ENCODE assay signal across 8 cellular contexts in the genomic region with DNA sequence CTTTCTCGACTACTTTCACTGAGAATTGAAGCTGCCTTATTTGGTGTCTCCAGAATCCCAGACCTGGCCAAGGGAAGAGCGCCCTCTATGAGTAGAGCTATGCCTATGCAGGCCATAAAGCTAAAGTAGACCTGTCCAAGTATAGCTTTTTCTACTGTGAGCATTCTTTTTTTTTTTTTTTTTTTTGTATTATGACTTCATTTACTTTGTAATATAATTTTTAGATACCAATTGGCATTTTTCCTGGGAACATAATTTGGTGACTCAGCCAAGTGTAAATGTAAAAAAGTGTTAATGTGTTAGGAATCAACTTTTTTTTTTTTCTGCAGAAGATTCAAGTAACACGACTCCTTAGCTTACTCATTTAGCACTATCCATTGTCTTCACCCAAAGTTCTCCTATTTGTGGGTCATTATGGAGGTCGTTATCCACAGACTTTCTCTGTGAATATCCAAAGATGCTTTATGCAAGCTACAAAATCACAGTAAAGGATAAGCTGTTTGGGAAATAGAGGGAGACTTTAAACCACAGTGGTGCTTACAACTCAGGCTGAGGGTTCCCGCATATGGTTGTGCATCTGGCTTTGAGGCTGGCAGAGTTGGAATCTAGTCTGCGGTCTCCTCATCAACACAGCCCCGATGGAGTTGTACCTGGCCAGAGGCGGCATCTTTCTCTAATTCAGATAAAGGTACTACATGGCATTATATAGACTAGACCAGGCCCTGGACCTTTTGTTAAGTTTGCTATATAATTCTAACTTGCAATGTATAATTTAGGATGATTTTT.
DNase-seq lines count a peak whose midpoint lies in the region; ATAC-seq lines count a peak whose summit lies in the region.

No MANE protein-coding gene starts in this region.

- H3K27me3 Mint-ChIP-seq in activated T-helper 17 cell treated with anti-CD3 and anti-CD28 coated beads, Interleukin-2, amount 50 U/mL, for 72 hours = no peaks in the 10 kb centered on the region
- no peaks in the 10 kb centered on the region for H3K27me3 Mint-ChIP-seq in stimulated activated memory B cell treated with anti-CD40 and anti-IgM and Interleukin-4, amounts not matched to agents 10 μg/mL and 1 μg/mL and 100 μg/mL, for 72 hours

- H3K9me3 Mint-ChIP-seq in activated T-helper 17 cell treated with anti-CD3 and anti-CD28 coated beads, Interleukin-2, amount 50 U/mL, for 72 hours = peaks cover 15% of the 10 kb centered on the region
- H3K9me3 Mint-ChIP-seq in stimulated activated memory B cell treated with anti-CD40 and anti-IgM and Interleukin-4, amounts not matched to agents 10 μg/mL and 1 μg/mL and 100 μg/mL, for 72 hours = no peaks in the 10 kb centered on the region

- no peaks in the 10 kb centered on the region for H3K4me1 Mint-ChIP-seq in activated T-helper 17 cell treated with anti-CD3 and anti-CD28 coated beads, Interleukin-2, amount 50 U/mL, for 72 hours
- H3K4me1 Mint-ChIP-seq in stimulated activated memory B cell treated with anti-CD40 and anti-IgM and Interleukin-4, amounts not matched to agents 10 μg/mL and 1 μg/mL and 100 μg/mL, for 72 hours = no peaks in the 10 kb centered on the region

- DNase-seq in EH (ENCODE audit: low read depth) (peak; percentile 3), NCI-H1048 (lab: John Stamatoyannopoulos, UW) (peak; percentile 25), dermis microvascular lymphatic vessel endothelial cell (ENCODE audit: low read depth in 2 of 2) (peak; percentile 9 to 27), renal cortical epithelial cell (ENCODE audit: low read depth) (peak; percentile 12)

- H3K27ac Mint-ChIP-seq in activated T-helper 17 cell treated with anti-CD3 and anti-CD28 coated beads, Interleukin-2, amount 50 U/mL, for 72 hours = no peak overlapping the region
- H3K27ac Mint-ChIP-seq in stimulated activated memory B cell treated with anti-CD40 and anti-IgM and Interleukin-4, amounts not matched to agents 10 μg/mL and 1 μg/mL and 100 μg/mL, for 72 hours = no peak overlapping the region

- H3K36me3 Mint-ChIP-seq in activated T-helper 17 cell treated with anti-CD3 and anti-CD28 coated beads, Interleukin-2, amount 50 U/mL, for 72 hours (ENCODE audit: low read depth) = no peaks in the 10 kb centered on the region
- H3K36me3 Mint-ChIP-seq in stimulated activated memory B cell treated with anti-CD40 and anti-IgM and Interleukin-4, amounts not matched to agents 10 μg/mL and 1 μg/mL and 100 μg/mL, for 72 hours = no peaks in the 10 kb centered on the region

- no peak overlapping the region for H3K4me3 Mint-ChIP-seq in activated T-helper 17 cell treated with anti-CD3 and anti-CD28 coated beads, Interleukin-2, amount 50 U/mL, for 72 hours
- H3K4me3 Mint-ChIP-seq in stimulated activated memory B cell treated with anti-CD40 and anti-IgM and Interleukin-4, amounts not matched to agents 10 μg/mL and 1 μg/mL and 100 μg/mL, for 72 hours = no peak overlapping the region

- ATAC-seq in GM21786 (IDR thresholded peaks at IDR 0.05; ENCODE audit: unreplicated experiment) (peak; percentile 85), GM21515 (IDR thresholded peaks at IDR 0.05; ENCODE audit: unreplicated experiment) (no peak)
- no peak for ATAC-seq in activated T-helper 17 cell treated with anti-CD3 and anti-CD28 coated beads, Interleukin-2, amount 50 U/mL, for 72 hours (replicated peaks)
- ATAC-seq in stimulated activated memory B cell treated with anti-CD40 and anti-IgM and Interleukin-4, amounts not matched to agents 10 μg/mL and 1 μg/mL and 100 μg/mL, for 72 hours = no peak
